ENCODE assay signal across 25 cellular contexts in genomic region chr10:90822508-90822907, GRCh38. TPM values are rescaled to one million over a fixed set of nuclear protein-coding genes. Genes with fewer than 3 reads are reported as not detected.
"Had no signal": no experiment of that assay in that cellular context is flagged by ENCODE, and none has a peak within 500 bp of the region (broad histone marks: within the 10 kb centered on the region; RNA-seq: fewer than 3 reads in every experiment).

No MANE protein-coding gene starts in this region.

- DNase-seq: IMR-90, Karpas-422, KG1, MG63, NCI-H1092, NCI-H1105 treated with DMSO at 0.1 percent for 48 hours, NCI-H1417 treated with DMSO at 0.1 percent for 48 hours, NCI-H146, NCI-H1694 treated with DMSO at 0.1 percent for 48 hours, NCI-H1930, NCI-H2081, NCI-H2107, NCI-H2227 treated with DMSO at 0.1 percent for 48 hours, NCI-H524, NCI-H526 treated with DMSO at 0.1 percent for 48 hours, NCI-H748 treated with DMSO at 0.1 percent for 48 hours, OCI-M1, PC-9, Peyer's patch, SHP77 treated with DMSO at 0.1 percent for 48 hours, SJCRH30 had no signal

- ATAC-seq: HepG2, Right ventricle myocardium inferior, SK-N-SH treated with all-trans-retinoic acid at 6 μM for 48 hours had no signal

- H3K27ac ChIP-seq: PC-9, Peyer's patch, SJCRH30 had no signal

- H3K4me2 ChIP-seq: PC-9 had no signal

- H3K36me3 ChIP-seq: MG63, Peyer's patch, SJCRH30 had no signal

- H3K27me3 ChIP-seq: MG63, Peyer's patch, SJCRH30 had no signal

- H3K4me1 ChIP-seq: Peyer's patch, SJCRH30 had no signal

- H3K4me3 ChIP-seq: MG63, PC-9, Peyer's patch, SJCRH30 had no signal

- H3K9me3 ChIP-seq: Peyer's patch, SJCRH30 had no signal

RNA-seq across cellular contexts. Expression of gene HTR7, which starts 35.3 kb away (rescaled TPM):
- total RNA-seq: HT-29, Right ventricle myocardium inferior had no signal
- polyA plus RNA-seq: HepG2 had no signal
